ENCODE assay signal across 20 cellular contexts in genomic region chr12:62711626-62712305, GRCh38.
DNase-seq lines count a peak whose midpoint lies in the region; ATAC-seq and TF ChIP-seq lines count a peak whose summit lies in the region.
"Had no signal": no experiment of that assay in that cellular context is flagged by ENCODE, and none has a peak within 500 bp of the region (broad histone marks: within the 10 kb centered on the region; RNA-seq: fewer than 3 reads in every experiment).

No MANE protein-coding gene starts in this region.

- H3K23ac ChIP-seq in neuronal stem cell (ENCODE audit: low read depth, low read length, poor library complexity): no peak overlapping the region

- ATAC-seq in HG02759 (IDR thresholded peaks at IDR 0.05; ENCODE audit: unreplicated experiment): no peak
- ATAC-seq: activated T-cell treated with anti-CD3 and anti-CD28 coated beads, Interleukin-2, amount 50 U/mL, for 4 hours; gastroesophageal sphincter had no signal

- TF ChIP-seq CTCF in HEK293 (tag by site-specific recombination; IDR thresholded peaks at IDR 0.05): no peak

- H3K4me3 ChIP-seq in HEK293 (ENCODE audit: low read depth, low read length): no peak overlapping the region
- H3K4me3 ChIP-seq in neuronal stem cell (ENCODE audit: low read length in 2 of 2): no peak overlapping the region
- H3K4me3 ChIP-seq: gastroesophageal sphincter, testis had no signal

- no peak overlapping the region for H2BK12ac ChIP-seq in neuronal stem cell (ENCODE audit: low read length)

- H2BK15ac ChIP-seq in neuronal stem cell (ENCODE audit: low read length): no peak overlapping the region

- H2AFZ ChIP-seq in neuronal stem cell (ENCODE audit: low read length): no peak overlapping the region

- no peak overlapping the region for H3K14ac ChIP-seq in neuronal stem cell (ENCODE audit: low read length)

- no peaks in the 10 kb centered on the region for H3K27me3 ChIP-seq in neuronal stem cell (ENCODE audit: control insufficient read depth in 3 of 3, insufficient read depth in 3 of 3, low read depth in 1 of 3, low read length in 3 of 3)
- H3K27me3 ChIP-seq: BE2C, gastroesophageal sphincter, testis had no signal

- H3K9me3 ChIP-seq in HEK293 (ENCODE audit: control insufficient read depth, insufficient read depth, low read depth, low read length): no peaks in the 10 kb centered on the region
- H3K9me3 ChIP-seq in neuronal stem cell (replicated peaks in 1 of 2; ENCODE audit: control insufficient read depth in 2 of 2, insufficient read depth in 1 of 2, low read depth in 1 of 2, low read length in 2 of 2): peaks cover 0 to 2% of the 10 kb centered on the region in 2 donors
- H3K9me3 ChIP-seq: BE2C, gastroesophageal sphincter, testis had no signal

- H2BK120ac ChIP-seq in neuronal stem cell (ENCODE audit: low read depth, low read length): no peak overlapping the region

- H2BK5ac ChIP-seq in neuronal stem cell (ENCODE audit: low read length): no peak overlapping the region

- H3K18ac ChIP-seq in neuronal stem cell (ENCODE audit: low read length): peak overlapping the region; percentile 6

- H3K27ac ChIP-seq in HEK293 (ENCODE audit: extremely low read depth, low read depth, low read length) (no peak overlapping the region), neuronal stem cell (replicated peaks; ENCODE audit: low read length) (peak overlapping the region; percentile 89)
- H3K27ac ChIP-seq: gastroesophageal sphincter, testis had no signal

- peak overlapping the region; percentile 26 for H3K4me2 ChIP-seq in neuronal stem cell (ENCODE audit: insufficient read depth, low read length, poor library complexity, severe bottlenecking)

- no CpG with 5 or more reads among the region's 10 CpGs for WGBS in neuronal stem cell (ENCODE audit: extremely low coverage in 2 of 2, insufficient read length in 2 of 2, insufficient replicate concordance in 1 of 2), 2 donors

- no peak overlapping the region for H3K9ac ChIP-seq in neuronal stem cell (ENCODE audit: low read depth, low read length, poor library complexity)

- no peak overlapping the region for H4K91ac ChIP-seq in neuronal stem cell (ENCODE audit: low read depth, low read length, poor library complexity)

- peak; percentile 34 for DNase-seq in NCI-H69 (lab: John Stamatoyannopoulos, UW)
- peak; percentile 64 for DNase-seq in ecto neural progenitor cell (ENCODE audit: low spot score)
- DNase-seq in neuronal stem cell (ENCODE audit: low spot score): peak; percentile 75
- DNase-seq in activated T-cell treated with anti-CD3 and anti-CD28 coated beads, Interleukin-2, amount 50 U/mL, for 48 hours: no peak
- no peak for DNase-seq in islet precursor cell
- DNase-seq in HUDEP-2 (lab: John Stamatoyannopoulos, UW; ENCODE audit: unreplicated experiment in 76 of 76): no peak
- DNase-seq: activated CD4-positive, alpha-beta T cell treated with anti-CD3 and anti-CD28 coated beads, Interleukin-2, amount 50 U/mL, for 4 hours; activated naive CD8-positive, alpha-beta T cell treated with anti-CD3 and anti-CD28 coated beads, Interleukin-2, amount 10 ng/mL, durations not matched to agents 7 days and 5 days; activated T-cell treated with anti-CD3 and anti-CD28 coated beads, Interleukin-2, amount 50 U/mL, for 4 hours; BE2C; cerebellar nuclear complex; NCI-H1694 treated with DMSO at 0.1 percent for 48 hours; NK-92 treated with Interleukin-12 subunit alpha and Interleukin-12 subunit beta, amount 100 ng/mL, for 24 hours; Right ventricle myocardium superior; stimulated activated CD4-positive, alpha-beta T cell treated with anti-CD3 and anti-CD28 coated beads, Interleukin-2, amount 100 ng/mL, for 48 hours; stimulated activated CD8-positive, alpha-beta memory T cell treated with anti-CD3 and anti-CD28 coated beads, Interleukin-4, amount 100 ng/mL, for 48 hours; testis had no signal

- no peak overlapping the region for H2AK5ac ChIP-seq in neuronal stem cell (ENCODE audit: low read depth, low read length)

- CTCF ChIA-PET in HEK293 (lab: Yijun Ruan, JAX): interaction anchor here (0.6 kb wide), 2 partner anchors 52 to 1381 kb away, joined by 4 to 6 read pairs; no protein-coding TSS in a partner anchor

- no peaks in the 10 kb centered on the region for H3K4me1 ChIP-seq in HEK293 (ENCODE audit: control insufficient read depth, insufficient read depth, low read length)
- peaks cover 44 to 48% of the 10 kb centered on the region in 2 donors for H3K4me1 ChIP-seq in neuronal stem cell (ENCODE audit: control insufficient read depth in 2 of 2, insufficient read depth in 1 of 2, low read depth in 1 of 2, low read length in 2 of 2)
- H3K4me1 ChIP-seq: BE2C had no signal

- H3K79me1 ChIP-seq in neuronal stem cell (ENCODE audit: low read depth, low read length): no peaks in the 10 kb centered on the region

- no peak overlapping the region for H3K4ac ChIP-seq in neuronal stem cell (ENCODE audit: low read length)

- H3K36me3 ChIP-seq in HEK293 (ENCODE audit: control insufficient read depth in 2 of 2, insufficient read depth in 1 of 2, low read length in 2 of 2) (peaks cover 0 to 3% of the 10 kb centered on the region in 2 experiments; a peak in 1 of 3 replicates), neuronal stem cell (replicated peaks in 1 of 2; ENCODE audit: control insufficient read depth in 2 of 2, insufficient read depth in 2 of 2, low read length in 2 of 2) (no peaks in the 10 kb centered on the region)
- H3K36me3 ChIP-seq: BE2C, gastroesophageal sphincter had no signal

- no peak overlapping the region for H4K8ac ChIP-seq in neuronal stem cell (ENCODE audit: low read depth, low read length)

- POLR2A ChIA-PET in HEK293 (lab: Yijun Ruan, JAX): no interaction called here

TF ChIP-seq in HEK293, 187 proteins besides CTCF, POLR2A, EP300 and RAD21:
- TF ChIP-seq ZBTB21 (tag by site-specific recombination; IDR thresholded peaks at IDR 0.05): no peak
- peak; percentile 27; the same call in 1 of the 2 replicates for TF ChIP-seq ZBTB44 (tag by site-specific recombination; IDR thresholded peaks at IDR 0.05)
- TF ChIP-seq ZIC2 (tag by site-specific recombination; IDR thresholded peaks at IDR 0.05): peak; percentile 80
- TF ChIP-seq ZNF645 (tag by site-specific recombination; IDR thresholded peaks at IDR 0.05): no peak
TF ChIP-seq in HEK293: peak in this region for 2.

Comparison
In these comparisons a context has a peak if more than half of its experiments do, and no peak if none do; other contexts are left out.
1. DNase-seq: peak in NCI-H69 (single experiment), ecto neural progenitor cell (single experiment) and neuronal stem cell (single experiment); none in activated T-cell treated with anti-CD3 and anti-CD28 coated beads, Interleukin-2, amount 50 U/mL, for 48 hours (0 of 2), islet precursor cell (single experiment) and HUDEP-2 (0 of 76).